1 cellular context compared by ENCODE assay signal in genomic region chr10:32210306-32211045, GRCh38.
TF ChIP-seq lines count a peak whose summit lies in the region.

No MANE protein-coding gene starts in this region.

TF ChIP-seq in HepG2, 621 proteins besides CTCF, POLR2A, EP300 and RAD21 (continued from another document):
- TF ChIP-seq, protein P1, sequence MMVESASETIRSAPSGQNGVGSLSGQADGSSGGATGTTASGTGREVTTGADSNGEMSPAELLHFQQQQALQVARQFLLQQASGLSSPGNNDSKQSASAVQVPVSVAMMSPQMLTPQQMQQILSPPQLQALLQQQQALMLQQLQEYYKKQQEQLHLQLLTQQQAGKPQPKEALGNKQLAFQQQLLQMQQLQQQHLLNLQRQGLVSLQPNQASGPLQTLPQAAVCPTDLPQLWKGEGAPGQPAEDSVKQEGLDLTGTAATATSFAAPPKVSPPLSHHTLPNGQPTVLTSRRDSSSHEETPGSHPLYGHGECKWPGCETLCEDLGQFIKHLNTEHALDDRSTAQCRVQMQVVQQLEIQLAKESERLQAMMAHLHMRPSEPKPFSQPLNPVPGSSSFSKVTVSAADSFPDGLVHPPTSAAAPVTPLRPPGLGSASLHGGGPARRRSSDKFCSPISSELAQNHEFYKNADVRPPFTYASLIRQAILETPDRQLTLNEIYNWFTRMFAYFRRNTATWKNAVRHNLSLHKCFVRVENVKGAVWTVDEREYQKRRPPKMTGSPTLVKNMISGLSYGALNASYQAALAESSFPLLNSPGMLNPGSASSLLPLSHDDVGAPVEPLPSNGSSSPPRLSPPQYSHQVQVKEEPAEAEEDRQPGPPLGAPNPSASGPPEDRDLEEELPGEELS (CRISPR knock-in tag; IDR thresholded peaks at IDR 0.05), result no peak
- TF ChIP-seq, protein P2, sequence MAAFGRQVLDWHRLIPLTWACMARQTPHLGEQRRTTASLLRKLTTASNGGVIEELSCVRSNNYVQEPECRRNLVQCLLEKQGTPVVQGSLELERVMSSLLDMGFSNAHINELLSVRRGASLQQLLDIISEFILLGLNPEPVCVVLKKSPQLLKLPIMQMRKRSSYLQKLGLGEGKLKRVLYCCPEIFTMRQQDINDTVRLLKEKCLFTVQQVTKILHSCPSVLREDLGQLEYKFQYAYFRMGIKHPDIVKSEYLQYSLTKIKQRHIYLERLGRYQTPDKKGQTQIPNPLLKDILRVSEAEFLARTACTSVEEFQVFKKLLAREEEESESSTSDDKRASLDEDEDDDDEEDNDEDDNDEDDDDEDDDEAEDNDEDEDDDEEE (CRISPR knock-in tag; IDR thresholded peaks at IDR 0.05), result no peak
- TF ChIP-seq ZBTB7A (CRISPR knock-in tag; IDR thresholded peaks at IDR 0.05), result no peak
- TF ChIP-seq PHF5A (CRISPR knock-in tag; IDR thresholded peaks at IDR 0.05; ENCODE audit: low read depth, unreplicated experiment), result no peak
